Comparison of ENCODE assay signal across 9 cellular contexts in genomic region chr1:203289281-203289981, GRCh38. TPM values are rescaled to one million over a fixed set of nuclear protein-coding genes. Genes with fewer than 3 reads are reported as not detected.
DNase-seq lines count a peak whose midpoint lies in the region; ATAC-seq, FAIRE-seq and TF ChIP-seq lines count a peak whose summit lies in the region.
"Had no signal": no experiment of that assay in that cellular context is flagged by ENCODE, and none has a peak within 500 bp of the region (broad histone marks: within the 10 kb centered on the region; RNA-seq: fewer than 3 reads in every experiment).

No MANE protein-coding gene starts in this region.

- no peaks in the 10 kb centered on the region for H3K79me2 ChIP-seq in keratinocyte (ENCODE audit: control insufficient read depth, insufficient read depth, low read length)

- peak; percentile 69 to 92 (median 88) for DNase-seq in Peyer's patch
- peak; percentile 85 for DNase-seq in activated effector memory CD4-positive, alpha-beta T cell treated with Interleukin-2 at 50 U/mL for 16 hours
- DNase-seq in keratinocyte (ENCODE audit: low read depth, low spot score): no peak
- DNase-seq in stimulated activated CD4-positive, alpha-beta T cell treated with anti-CD3 and anti-CD28 coated beads, Interleukin-4, amount 100 ng/mL, for 4 hours: peak; percentile 75 to 95
- no peak for DNase-seq in HT-29 (ENCODE audit: low spot score)
- no peak for DNase-seq in HCEC 1CT

- peak overlapping the region; percentile 78 for H2AFZ ChIP-seq in keratinocyte (ENCODE audit: control insufficient read depth, low read length)

- H3K27me3 ChIP-seq in Peyer's patch (no peaks in the 10 kb centered on the region), keratinocyte (ENCODE audit: control insufficient read depth, extremely low read depth, insufficient read depth, low read length) (no peaks in the 10 kb centered on the region)

- peak overlapping the region; percentile 63 for H3K9ac ChIP-seq in keratinocyte (ENCODE audit: control insufficient read depth, extremely low read depth, insufficient read depth, low read length)

- FAIRE-seq in keratinocyte (lab: Jason Lieb, UNC): peak; percentile 39

- peak overlapping the region; percentile 85 for H3K4me2 ChIP-seq in keratinocyte (ENCODE audit: control insufficient read depth, extremely low read depth, insufficient read depth, low read depth, low read length)

- no peaks in the 10 kb centered on the region for H3K9me1 ChIP-seq in keratinocyte (ENCODE audit: control insufficient read depth, extremely low read depth, insufficient read depth, low read length)

- H4K20me1 ChIP-seq in keratinocyte (ENCODE audit: control insufficient read depth, extremely low read depth, insufficient read depth, low read length): no peaks in the 10 kb centered on the region

- H3K27ac ChIP-seq in Peyer's patch (peak overlapping the region; percentile 94 to 99 (median 96)), keratinocyte (ENCODE audit: control insufficient read depth, insufficient read depth, low read length) (peak overlapping the region; percentile 84)

- H3K9me3 ChIP-seq in Peyer's patch: no peaks in the 10 kb centered on the region
- H3K9me3 ChIP-seq in keratinocyte (ENCODE audit: control insufficient read depth, low read depth, low read length): no peaks in the 10 kb centered on the region

- TF ChIP-seq POLR2A in Peyer's patch (IDR thresholded peaks at IDR 0.05): peak in 1 of 2 donors; percentile 33

- H3K4me1 ChIP-seq in Peyer's patch: peaks cover 17 to 76% (median 52%) of the 10 kb centered on the region in 4 donors
- H3K4me1 ChIP-seq in keratinocyte (ENCODE audit: control insufficient read depth, extremely low read depth, insufficient read depth, low read length): peaks cover 39% of the 10 kb centered on the region

- peak; percentile 40 for ATAC-seq in GM18861 (IDR thresholded peaks at IDR 0.05; ENCODE audit: unreplicated experiment)
- ATAC-seq in HG02884 (IDR thresholded peaks at IDR 0.05; ENCODE audit: unreplicated experiment): peak; percentile 66

- dilution Hi-C loops in keratinocyte (cut with MboI; ENCODE audit: extremely low pct_ligation_motif_present, low sequenced_read_pairs): no loop called here

- H3K4me3 ChIP-seq in Peyer's patch (peak overlapping the region in 3 of 4 donors; percentile 14 to 38 (median 36)), keratinocyte (ENCODE audit: control insufficient read depth in 2 of 3, extremely low read depth in 1 of 3, insufficient read depth in 2 of 3, low read depth in 1 of 3, low read length in 3 of 3) (peak overlapping the region in 2 of 3 experiments; percentile 28 to 43)

- no peaks in the 10 kb centered on the region for H3K36me3 ChIP-seq in Peyer's patch
- H3K36me3 ChIP-seq in keratinocyte (ENCODE audit: control insufficient read depth in 2 of 2, extremely low read depth in 1 of 2, insufficient read depth in 2 of 2, low read length in 2 of 2): no peaks in the 10 kb centered on the region

- TF ChIP-seq CTCF in Peyer's patch (IDR thresholded peaks at IDR 0.05) (no peak), keratinocyte (optimal IDR thresholded peaks at IDR 0.05 in 1 of 3, IDR thresholded peaks at IDR 0.05 in 1 of 3, conservative IDR thresholded peaks at IDR 0.05 in 1 of 3; ENCODE audit: extremely low read depth in 1 of 3, insufficient read depth in 2 of 3, low read length in 3 of 3) (peak in 1 of 3 experiments; percentile 15)

RNA-seq across cellular contexts. Expression of gene BTG2, which starts 15.9 kb away (rescaled TPM):
- 100 to 1,000 TPM in 1 of 4 donors, 10 to 100 TPM in 3; 45.0 to 129 (median 58.8) TPM for total RNA-seq in Peyer's patch
- 52.4 to 230 TPM (median 117 TPM) in 3 replicates for polyA plus RNA-seq in keratinocyte
- 28.0 TPM for polyA plus RNA-seq in keratinocyte (2011; ENCODE audit: low read depth)
- polyA plus RNA-seq in keratinocyte (2011; cell fraction: cytosol; rRNA removed): 84.3 and 101 TPM in 2 replicates
- 278 and 325 TPM in 2 replicates for polyA plus RNA-seq in keratinocyte (2011; cell fraction: nucleus; rRNA removed)
- polyA plus RNA-seq in keratinocyte (2012; ENCODE audit: low replicate concordance): 34.6 and 187 TPM in 2 replicates
- 23.8 to 191 TPM (median 82.3 TPM) in 3 replicates for polyA minus RNA-seq in keratinocyte
- polyA minus RNA-seq in keratinocyte (2011; cell fraction: cytosol; rRNA and poly(A)+ RNA removed): 155 TPM
- 145 and 173 TPM in 2 replicates for polyA minus RNA-seq in keratinocyte (2011; cell fraction: nucleus; rRNA and poly(A)+ RNA removed)
- total RNA-seq in HT-29 (2014; rRNA removed; shearing (Covaris generic)): 103 and 116 TPM in 2 replicates

RNA-seq across cellular contexts. Expression of gene CHIT1, which starts 60.0 kb away (rescaled TPM):
- total RNA-seq in Peyer's patch: 1 to 10 TPM in 1 of 4 donors, under 1 TPM in 1, not detected in 2; 0.67 to 4.1 TPM
- 0.14 TPM in 1 of 3 replicates, not detected in the others for polyA plus RNA-seq in keratinocyte
- polyA plus RNA-seq in keratinocyte (2011; ENCODE audit: low read depth): not detected
- polyA plus RNA-seq in keratinocyte (2011; cell fraction: cytosol; rRNA removed): not detected in 2 replicates
- polyA plus RNA-seq in keratinocyte (2011; cell fraction: nucleus; rRNA removed): 0.06 and 0.08 TPM in 2 replicates
- not detected in 2 replicates for polyA plus RNA-seq in keratinocyte (2012; ENCODE audit: low replicate concordance)
- 0.03 TPM in 2 of 3 replicates, not detected in the other for polyA minus RNA-seq in keratinocyte
- not detected for polyA minus RNA-seq in keratinocyte (2011; cell fraction: cytosol; rRNA and poly(A)+ RNA removed)
- 0.16 TPM in 1 of 2 replicates, not detected in the other for polyA minus RNA-seq in keratinocyte (2011; cell fraction: nucleus; rRNA and poly(A)+ RNA removed)
- not detected in 2 replicates for total RNA-seq in HT-29 (2014; rRNA removed; shearing (Covaris generic))
- total RNA-seq: dermis microvascular lymphatic vessel endothelial cell had no signal

Comparison
In these comparisons a context has a peak if more than half of its experiments do, and no peak if none do; other contexts are left out.
1. DNase-seq: peak in Peyer's patch (3 of 3), activated effector memory CD4-positive, alpha-beta T cell treated with Interleukin-2 at 50 U/mL for 16 hours (single experiment) and stimulated activated CD4-positive, alpha-beta T cell treated with anti-CD3 and anti-CD28 coated beads, Interleukin-4, amount 100 ng/mL, for 4 hours (2 of 2); none in keratinocyte (single experiment), HT-29 (single experiment) and HCEC 1CT (single experiment).